In the genomic region with DNA sequence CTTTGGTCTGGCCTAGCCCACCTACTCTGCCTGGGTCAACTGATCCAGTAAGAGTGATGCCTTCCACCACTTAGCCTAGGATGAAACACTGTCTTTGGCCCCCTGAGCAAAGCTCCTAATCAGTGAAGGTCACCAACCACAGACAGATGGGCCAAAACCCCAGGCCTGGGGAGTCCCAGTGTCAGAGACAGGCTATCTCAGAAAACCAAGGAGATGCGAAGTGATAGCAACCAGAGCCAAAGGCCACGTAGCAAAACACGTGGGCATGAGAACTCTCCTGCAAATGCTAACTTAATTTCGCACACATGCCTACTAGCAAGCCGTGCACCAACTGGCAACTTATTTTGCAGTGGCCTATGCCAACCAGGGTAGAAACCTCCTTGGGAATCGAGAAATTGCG, we compare ENCODE assay signal across 16 cellular contexts. TPM values are rescaled to one million over a fixed set of nuclear protein-coding genes. Genes with fewer than 3 reads are reported as not detected.
DNase-seq lines count a peak whose midpoint lies in the region; ATAC-seq and TF ChIP-seq lines count a peak whose summit lies in the region.
"Had no signal": no experiment of that assay in that cellular context is flagged by ENCODE, and none has a peak within 500 bp of the region (broad histone marks: within the 10 kb centered on the region; RNA-seq: fewer than 3 reads in every experiment).

No MANE protein-coding gene starts in this region.

- no peak overlapping the region for H3K4me3 Mint-ChIP-seq in endodermal cell
- H3K4me3 Mint-ChIP-seq: CD8-positive, alpha-beta memory T cell had no signal

- intact Hi-C loops in cardiac septum (cut with DNase I) = no loop called here

- no peak overlapping the region for H3K9ac ChIP-seq in endodermal cell (ENCODE audit: extremely low read depth, low read length, poor library complexity, severe bottlenecking)
- H3K9ac ChIP-seq: BLaER1 had no signal

- H3K36me3 ChIP-seq in right atrium auricular region (no peaks in the 10 kb centered on the region), endodermal cell (ENCODE audit: control insufficient read depth, insufficient read depth, low read length) (peaks cover 14% of the 10 kb centered on the region)

- peaks cover 43% of the 10 kb centered on the region for H3K36me3 Mint-ChIP-seq in endodermal cell (ENCODE audit: low read depth)

- WGBS in endodermal cell (ENCODE audit: insufficient coverage in 1 of 2, insufficient read length in 1 of 2), 2 experiments = 95 to 99% methylated on average over 4 to 7 of the region's 7 CpGs

- peaks cover 8% of the 10 kb centered on the region for H3K9me3 Mint-ChIP-seq in endodermal cell
- H3K9me3 Mint-ChIP-seq: CD8-positive, alpha-beta memory T cell had no signal

- H3K27me3 Mint-ChIP-seq in endodermal cell (ENCODE audit: insufficient read depth) = no peaks in the 10 kb centered on the region

- H3K27ac Mint-ChIP-seq in endodermal cell = peak overlapping the region; percentile 61

- DNase-seq in right atrium auricular region (ENCODE audit: low spot score) (peak; percentile 50), cardiac septum (ENCODE audit: low spot score) (no peak), endodermal cell (no peak), T-helper 1 cell (no peak)
- DNase-seq in activated naive CD4-positive, alpha-beta T cell (lab: John Stamatoyannopoulos, UW) = no peak
- DNase-seq: AML-193; Caco-2; CD8-positive, alpha-beta memory T cell; DMS53; GF-D8; KBM-7 had no signal

- H3K9me3 ChIP-seq in right atrium auricular region (no peaks in the 10 kb centered on the region), endodermal cell (ENCODE audit: control insufficient read depth, low read length) (peaks cover 5% of the 10 kb centered on the region)
- H3K9me3 ChIP-seq: Caco-2 had no signal

- H3K4me3 ChIP-seq in right atrium auricular region (no peak overlapping the region), endodermal cell (ENCODE audit: low read length) (no peak overlapping the region)
- H3K4me3 ChIP-seq: BLaER1 had no signal

- TF ChIP-seq CTCF in right atrium auricular region (IDR thresholded peaks at IDR 0.05) (no peak), endodermal cell (conservative IDR thresholded peaks at IDR 0.05) (no peak)

- H3K4me1 Mint-ChIP-seq in endodermal cell = peaks cover 32% of the 10 kb centered on the region

- no peaks in the 10 kb centered on the region for H3K4me1 ChIP-seq in right atrium auricular region
- peaks cover 6% of the 10 kb centered on the region for H3K4me1 ChIP-seq in endodermal cell (ENCODE audit: control insufficient read depth, insufficient read depth, low read length)
- H3K4me1 ChIP-seq: BLaER1, Caco-2 had no signal

- no peaks in the 10 kb centered on the region for H3K27me3 ChIP-seq in right atrium auricular region
- no peaks in the 10 kb centered on the region for H3K27me3 ChIP-seq in endodermal cell (ENCODE audit: control insufficient read depth, insufficient read depth, low read length, poor library complexity, severe bottlenecking)
- H3K27me3 ChIP-seq: BLaER1 had no signal

- no peak overlapping the region for H3K27ac ChIP-seq in right atrium auricular region
- H3K27ac ChIP-seq in angular gyrus (ENCODE audit: low read depth, low read length) = peak overlapping the region; percentile 12
- H3K27ac ChIP-seq in endodermal cell (ENCODE audit: low read depth, low read length) = no peak overlapping the region
- H3K27ac ChIP-seq: 22Rv1, BLaER1 had no signal

- ATAC-seq in HG03571 (IDR thresholded peaks at IDR 0.05; ENCODE audit: unreplicated experiment) (no peak), HG02870 (IDR thresholded peaks at IDR 0.05; ENCODE audit: unreplicated experiment) (no peak)

RNA-seq across cellular contexts. Expression of a gene that starts 29.1 kb away (rescaled TPM):
- total RNA-seq in right atrium auricular region (1 to 10 TPM; 2.3 to 2.6 TPM), cardiac septum (1.6 TPM), endodermal cell (10 to 100 TPM; 61.0 to 61.1 TPM)
- 33.8 TPM for polyA plus RNA-seq in endodermal cell (2013, experiment 1 of 2)
- polyA plus RNA-seq in endodermal cell (2013, experiment 2 of 2) = 30.0 TPM

Comparison
In these comparisons a context has a peak if more than half of its experiments do, and no peak if none do; other contexts are left out.
1. RNA of a gene that starts 29.1 kb away (total RNA-seq): 61.0 to 61.1 TPM in endodermal cell; 2.3 to 2.6 TPM in right atrium auricular region and 1.6 TPM in cardiac septum (single experiment); every median in the first group is over 10 times any median in the second.